In the genomic region with DNA sequence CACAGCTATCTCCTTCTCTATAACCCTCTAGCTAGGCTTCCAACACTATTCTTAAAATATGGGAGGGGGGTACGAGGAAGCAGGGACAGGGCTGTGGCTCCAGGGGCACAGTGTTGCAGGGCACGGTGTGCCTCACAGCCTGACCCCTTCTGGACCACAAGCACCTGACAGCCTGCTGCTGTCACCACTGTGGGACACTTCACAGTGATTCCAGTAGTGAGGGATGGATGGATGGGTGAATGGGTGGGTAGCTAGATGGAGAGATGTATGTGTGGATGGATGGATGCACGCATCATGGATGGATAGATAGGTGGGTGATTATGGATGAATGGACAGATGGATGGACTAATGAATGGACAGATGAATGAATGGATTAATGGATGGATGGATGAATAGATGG, we compare ENCODE assay signal across 21 cellular contexts. TPM values are rescaled to one million over a fixed set of nuclear protein-coding genes. Genes with fewer than 3 reads are reported as not detected.
DNase-seq lines count a peak whose midpoint lies in the region; ATAC-seq, FAIRE-seq and TF ChIP-seq lines count a peak whose summit lies in the region.
"Had no signal": no experiment of that assay in that cellular context is flagged by ENCODE, and none has a peak within 500 bp of the region (broad histone marks: within the 10 kb centered on the region; RNA-seq: fewer than 3 reads in every experiment).

No MANE protein-coding gene starts in this region.

- no peak overlapping the region for H3K27ac Mint-ChIP-seq in astrocyte (ENCODE audit: unreplicated experiment)
- H3K27ac Mint-ChIP-seq: dendritic cell treated with granulocyte-macrophage colony-stimulating factor and Interleukin-4, amounts not matched to agents 40 ng/mL and 50 ng/mL, for 4 days; progenitor cell of endocrine pancreas; T-helper 1 cell treated with Interleukin-12 subunit alpha and Interleukin-12 subunit beta and Interleukin-4 antibody, amounts not matched to agents 30 μg/mL and 1 μg/mL, for 36 hours had no signal

- H3K4ac ChIP-seq in mesenchymal stem cell (ENCODE audit: low read depth in 1 of 2, low read length in 2 of 2) = no peak overlapping the region

- H3K18ac ChIP-seq in mesenchymal stem cell (ENCODE audit: low read depth in 1 of 2, low read length in 2 of 2) = peak overlapping the region; percentile 6 to 26

- H4K91ac ChIP-seq in mesenchymal stem cell (ENCODE audit: low read length) = peak overlapping the region; percentile 83

- no peak overlapping the region for H3K23ac ChIP-seq in mesenchymal stem cell (ENCODE audit: low read length in 2 of 2)

- H2BK120ac ChIP-seq in mesenchymal stem cell (ENCODE audit: low read depth, low read length) = no peak overlapping the region

- H3K79me1 ChIP-seq in mesenchymal stem cell (replicated peaks; ENCODE audit: low read length, poor library complexity, severe bottlenecking) = no peaks in the 10 kb centered on the region

- H3K36me3 ChIP-seq in heart left ventricle (no peaks in the 10 kb centered on the region), astrocyte (ENCODE audit: insufficient read depth, low read length) (no peaks in the 10 kb centered on the region), mesenchymal stem cell (ENCODE audit: control insufficient read depth in 1 of 2, insufficient read depth in 2 of 2, low read depth in 1 of 2, low read length in 2 of 2) (peaks cover 0 to 19% of the 10 kb centered on the region in 2 experiments), subcutaneous abdominal adipose tissue (ENCODE audit: control insufficient read depth in 5 of 5, insufficient read depth in 5 of 5, low read length in 5 of 5) (no peaks in the 10 kb centered on the region)
- H3K36me3 ChIP-seq: cardiac muscle cell, uterus had no signal

- H3K9me3 ChIP-seq in heart left ventricle = no peaks in the 10 kb centered on the region
- H3K9me3 ChIP-seq in astrocyte (ENCODE audit: insufficient read depth, low read depth, low read length) = no peaks in the 10 kb centered on the region
- no peaks in the 10 kb centered on the region for H3K9me3 ChIP-seq in mesenchymal stem cell (ENCODE audit: control insufficient read depth, low read length)
- H3K9me3 ChIP-seq in subcutaneous abdominal adipose tissue (ENCODE audit: control insufficient read depth in 5 of 5, low read length in 5 of 5) = no peaks in the 10 kb centered on the region
- H3K9me3 ChIP-seq: uterus had no signal

- intact Hi-C loops in heart left ventricle (cut with DNase I) (no loop called here), cardiac septum (cut with DNase I) (no loop called here)

- no peaks in the 10 kb centered on the region for H3K9me3 Mint-ChIP-seq in astrocyte (ENCODE audit: unreplicated experiment)
- H3K9me3 Mint-ChIP-seq: T-helper 1 cell treated with Interleukin-12 subunit alpha and Interleukin-12 subunit beta and Interleukin-4 antibody, amounts not matched to agents 30 μg/mL and 1 μg/mL, for 36 hours had no signal

- no peaks in the 10 kb centered on the region for H3K27me3 Mint-ChIP-seq in astrocyte (ENCODE audit: low read depth, unreplicated experiment)
- H3K27me3 Mint-ChIP-seq: dendritic cell treated with granulocyte-macrophage colony-stimulating factor and Interleukin-4, amounts not matched to agents 40 ng/mL and 50 ng/mL, for 4 days; progenitor cell of endocrine pancreas had no signal

- DNase-seq in heart left ventricle = no peak
- DNase-seq in cardiac septum (ENCODE audit: low spot score) = no peak
- DNase-seq in astrocyte (ENCODE audit: low read depth) = no peak
- no peak for DNase-seq in mesenchymal stem cell
- DNase-seq in SKM-1 (lab: John Stamatoyannopoulos, UW; ENCODE audit: unreplicated experiment) = no peak
- DNase-seq in SK-N-DZ (ENCODE audit: low spot score) = no peak
- DNase-seq in activated CD4-positive, alpha-beta T cell treated with anti-CD3 and anti-CD28 coated beads for 1 hour = no peak
- DNase-seq: activated CD4-positive, alpha-beta T cell treated with anti-CD3 and anti-CD28 coated beads, Interleukin-2, amount 50 U/mL, for 4 hours; activated gamma-delta T cell treated with Interleukin-2 at 50 U/mL for 16 hours; C1 segment of cervical spinal cord; foreskin fibroblast; NCI-H1105 treated with DMSO at 0.1 percent for 48 hours; NCI-H2107; NCI-H524 had no signal

- H3K27me3 ChIP-seq in heart left ventricle (no peaks in the 10 kb centered on the region), astrocyte (ENCODE audit: insufficient read depth, low read length) (no peaks in the 10 kb centered on the region), mesenchymal stem cell (ENCODE audit: control insufficient read depth in 1 of 2, insufficient read depth in 1 of 2, low read length in 2 of 2) (no peaks in the 10 kb centered on the region), subcutaneous abdominal adipose tissue (ENCODE audit: control insufficient read depth in 5 of 5, insufficient read depth in 4 of 5, low read length in 5 of 5) (no peaks in the 10 kb centered on the region)
- H3K27me3 ChIP-seq: cardiac muscle cell, uterus had no signal

- no peak overlapping the region for H2BK15ac ChIP-seq in mesenchymal stem cell (ENCODE audit: low read depth, poor library complexity, severe bottlenecking)

- H2BK12ac ChIP-seq in mesenchymal stem cell (ENCODE audit: low read length in 2 of 2) = peak overlapping the region; percentile 4 to 23

- H3K4me3 ChIP-seq in heart left ventricle (no peak overlapping the region), astrocyte (ENCODE audit: insufficient read depth, low read depth, low read length) (no peak overlapping the region), mesenchymal stem cell (ENCODE audit: insufficient read depth in 1 of 2, low read depth in 1 of 2, low read length in 2 of 2) (no peak overlapping the region), subcutaneous abdominal adipose tissue (ENCODE audit: low read depth in 1 of 5, low read length in 5 of 5) (no peak overlapping the region)
- H3K4me3 ChIP-seq: cardiac muscle cell, uterus had no signal

- H3K79me2 ChIP-seq in astrocyte (ENCODE audit: insufficient read depth, low read length) = peaks cover 77% of the 10 kb centered on the region

- H3K14ac ChIP-seq in mesenchymal stem cell (ENCODE audit: low read length in 2 of 2) = peak overlapping the region in 1 of 2 experiments; percentile 14

- peak overlapping the region in 9 of 12 donors; percentile 69 to 90 (median 83) for H3K27ac ChIP-seq in heart left ventricle
- H3K27ac ChIP-seq in astrocyte (ENCODE audit: low read depth, low read length) = peak overlapping the region; percentile 99
- H3K27ac ChIP-seq in mesenchymal stem cell (ENCODE audit: low read length, poor library complexity, severe bottlenecking) = peak overlapping the region; percentile 78
- peak overlapping the region; percentile 94 for H3K27ac ChIP-seq in subcutaneous abdominal adipose tissue (ENCODE audit: low read depth, low read length)
- H3K27ac ChIP-seq: cardiac muscle cell had no signal

- H2AFZ ChIP-seq in astrocyte (ENCODE audit: low read depth, low read length) = no peak overlapping the region
- no peak overlapping the region for H2AFZ ChIP-seq in mesenchymal stem cell (ENCODE audit: low read depth, low read length)

- no peak for TF ChIP-seq POLR2A in heart left ventricle (IDR thresholded peaks at IDR 0.05)

- peaks cover 35% of the 10 kb centered on the region for H4K20me1 ChIP-seq in astrocyte (ENCODE audit: insufficient read depth, low read length)

- no peak for TF ChIP-seq CTCF in heart left ventricle (IDR thresholded peaks at IDR 0.05)
- no peak for TF ChIP-seq CTCF in astrocyte (IDR thresholded peaks at IDR 0.05; ENCODE audit: insufficient read depth, low read depth, low read length)

- H3K9ac ChIP-seq in astrocyte (ENCODE audit: low read length) = peak overlapping the region; percentile 88
- peak overlapping the region; percentile 88 for H3K9ac ChIP-seq in mesenchymal stem cell (ENCODE audit: low read length)
- peak overlapping the region in 1 of 5 donors; percentile 57 for H3K9ac ChIP-seq in subcutaneous abdominal adipose tissue (ENCODE audit: low read length in 5 of 5)

- ATAC-seq in heart left ventricle = no peak

- no peak overlapping the region for H2BK5ac ChIP-seq in mesenchymal stem cell (ENCODE audit: low read depth, low read length, poor library complexity, severe bottlenecking)

- peaks cover 3% of the 10 kb centered on the region for H3K36me3 Mint-ChIP-seq in astrocyte (ENCODE audit: low read depth, unreplicated experiment)

- H4K8ac ChIP-seq in mesenchymal stem cell (ENCODE audit: low read length) = no peak overlapping the region

- H2AK5ac ChIP-seq in mesenchymal stem cell (ENCODE audit: low read length, severe bottlenecking) = peak overlapping the region; percentile 1

- H3K4me2 ChIP-seq in astrocyte (ENCODE audit: low read length) (peak overlapping the region; percentile 84), mesenchymal stem cell (ENCODE audit: low read length, poor library complexity, severe bottlenecking) (no peak overlapping the region)

- no peak for FAIRE-seq in astrocyte (lab: Jason Lieb, UNC)
- FAIRE-seq: GM18507 had no signal

- H3K4me1 ChIP-seq in heart left ventricle (peaks cover 4 to 52% (median 28%) of the 10 kb centered on the region in 12 donors), astrocyte (ENCODE audit: insufficient read depth, low read length) (peaks cover 34% of the 10 kb centered on the region), mesenchymal stem cell (ENCODE audit: control insufficient read depth, insufficient read depth, low read depth, low read length) (peaks cover 38% of the 10 kb centered on the region), subcutaneous abdominal adipose tissue (ENCODE audit: control insufficient read depth in 5 of 5, insufficient read depth in 5 of 5, low read length in 5 of 5) (peaks cover 11 to 66% (median 49%) of the 10 kb centered on the region in 5 donors)

- WGBS in heart left ventricle, 4 donors = 86 to 97% (median 89%) methylated on average over 3 of the region's 3 CpGs
- WGBS in mesenchymal stem cell = 98% methylated on average over 3 of the region's 3 CpGs

- no peak overlapping the region for H3K4me3 Mint-ChIP-seq in astrocyte (ENCODE audit: unreplicated experiment)
- H3K4me3 Mint-ChIP-seq: dendritic cell treated with granulocyte-macrophage colony-stimulating factor and Interleukin-4, amounts not matched to agents 40 ng/mL and 50 ng/mL, for 4 days; T-helper 1 cell treated with Interleukin-12 subunit alpha and Interleukin-12 subunit beta and Interleukin-4 antibody, amounts not matched to agents 30 μg/mL and 1 μg/mL, for 36 hours had no signal

- peaks cover 20% of the 10 kb centered on the region for H3K4me1 Mint-ChIP-seq in astrocyte (ENCODE audit: low read depth, unreplicated experiment)

RNA-seq across cellular contexts. Expression of gene PXDN, which starts 21.6 kb away (rescaled TPM):
- total RNA-seq in heart left ventricle (10 to 100 TPM; 13.9 to 83.7 (median 28.3) TPM), cardiac septum (27.5 TPM), astrocyte (417 and 467 TPM in 2 replicates)
- polyA plus RNA-seq in heart left ventricle = 10 to 100 TPM in 1 of 2 donors, 1 to 10 TPM in 1; 5.9 to 28.2 TPM
- polyA plus RNA-seq in mesenchymal stem cell (2013, experiment 1 of 2) = 621 TPM
- 614 TPM for polyA plus RNA-seq in mesenchymal stem cell (2013, experiment 2 of 2)
- 29.4 and 37.6 TPM in 2 replicates for polyA plus RNA-seq in SK-N-DZ (2014; cell fraction: cytosol; rRNA removed)
- polyA plus RNA-seq in SK-N-DZ (2014; cell fraction: nucleus; rRNA removed) = 65.5 and 125 TPM in 2 replicates
